ENCODE assay signal across 33 cellular contexts in the genomic region with DNA sequence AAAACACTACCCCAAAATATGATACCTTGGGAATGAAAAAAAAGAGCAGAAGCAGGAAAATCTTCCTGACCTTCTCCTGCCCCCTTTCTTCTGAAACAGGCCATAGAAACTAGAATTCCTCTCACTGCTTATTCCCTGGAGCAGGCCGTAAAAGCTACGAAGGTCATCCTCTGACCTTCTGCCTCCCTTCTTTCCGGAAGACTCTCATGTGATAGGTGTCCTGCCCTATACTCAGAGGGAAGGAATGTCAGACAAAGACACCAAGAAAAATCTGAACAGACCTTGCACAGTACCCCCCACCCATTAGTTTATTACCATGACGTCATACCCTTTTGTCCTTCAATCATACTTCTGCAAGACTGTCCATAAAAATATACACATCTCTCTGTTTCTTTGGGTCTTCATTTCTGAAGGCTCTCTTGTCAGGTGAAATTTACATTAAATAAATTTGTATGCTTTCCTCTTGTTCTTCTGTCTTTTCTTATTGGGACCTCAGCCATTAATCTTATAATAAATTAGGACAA.
"Had no signal": no experiment of that assay in that cellular context is flagged by ENCODE, and none has a peak within 500 bp of the region (broad histone marks: within the 10 kb centered on the region; RNA-seq: fewer than 3 reads in every experiment).

No MANE protein-coding gene starts in this region.

- H3K4me3 Mint-ChIP-seq: activated B cell treated with CpG ODN at 0.5 μM for 24 hours; activated CD8-positive, alpha-beta T cell treated with anti-CD3 and anti-CD28 coated beads for 36 hours; activated naive CD4-positive, alpha-beta T cell treated with anti-CD3 and anti-CD28 coated beads for 36 hours; activated naive CD8-positive, alpha-beta T cell treated with anti-CD3 and anti-CD28 coated beads, Interleukin-2, amount 10 ng/mL, durations not matched to agents 7 days and 5 days; activated T-cell treated with anti-CD3 and anti-CD28 coated beads, Interleukin-2, amount 50 U/mL, for 4 hours; activated T-helper 17 cell treated with anti-CD3 and anti-CD28 coated beads, Interleukin-2, amount 50 U/mL, for 72 hours; brain; T-helper 17 cell; T-helper 2 cell treated with Interferon-gamma antibody and Interleukin-4, amounts not matched to agents 5 μg/mL and 100 μg/mL, for 36 hours had no signal

- H3K36me3 Mint-ChIP-seq: activated naive CD4-positive, alpha-beta T cell treated with anti-CD3 and anti-CD28 coated beads, Interleukin-2, amount 50 U/mL, for 72 hours; activated naive CD8-positive, alpha-beta T cell treated with anti-CD3 and anti-CD28 coated beads, Interleukin-2, amount 10 ng/mL, durations not matched to agents 7 days and 5 days; brain had no signal

- H3K4me1 Mint-ChIP-seq: activated B cell treated with CpG ODN at 0.5 μM for 24 hours; activated naive CD8-positive, alpha-beta T cell treated with anti-CD3 and anti-CD28 coated beads, Interleukin-2, amount 10 ng/mL, durations not matched to agents 7 days and 5 days; activated T-helper 17 cell treated with anti-CD3 and anti-CD28 coated beads, Interleukin-2, amount 50 U/mL, for 72 hours; T-helper 17 cell had no signal

- H3K36me3 ChIP-seq: ascending aorta, cardiac muscle cell, colonic mucosa, esophagus muscularis mucosa, gastrocnemius medialis, heart left ventricle, WERI-Rb-1 had no signal

- H3K4me3 ChIP-seq: ascending aorta, breast epithelium, cardiac muscle cell, colonic mucosa, esophagus muscularis mucosa, gastrocnemius medialis, heart left ventricle had no signal

- H3K9me3 ChIP-seq: ascending aorta, colonic mucosa, gastrocnemius medialis had no signal

- ATAC-seq: activated CD4-positive, CD25-positive, alpha-beta regulatory T cell treated with anti-CD3 and anti-CD28 coated beads, Interleukin-2, amount 50 U/mL, for 24 hours; activated CD8-positive, alpha-beta T cell treated with anti-CD3 and anti-CD28 coated beads for 36 hours; activated naive CD4-positive, alpha-beta T cell treated with anti-CD3 and anti-CD28 coated beads, Interleukin-2, amount 50 U/mL, for 72 hours; activated T-cell treated with anti-CD3 and anti-CD28 coated beads, Interleukin-2, amount 50 U/mL, for 4 hours; activated T-helper 17 cell treated with anti-CD3 and anti-CD28 coated beads, Interleukin-2, amount 50 U/mL, for 72 hours; foreskin keratinocyte; gastrocnemius medialis; heart left ventricle; T-helper 17 cell had no signal

- DNase-seq: activated B cell treated with CpG ODN at 0.5 μM for 24 hours; activated CD4-positive, alpha-beta T cell treated with anti-CD3 and anti-CD28 coated beads for 48 hours; activated CD4-positive, alpha-beta T cell treated with anti-CD3 and anti-CD28 coated beads, Interleukin-2, amount 50 U/mL, for 1 hour; activated CD4-positive, alpha-beta T cell treated with anti-CD3 and anti-CD28 coated beads, Interleukin-2, amount 50 U/mL, for 48 hours; activated CD8-positive, alpha-beta memory T cell treated with anti-CD3 and anti-CD28 coated beads for 24 hours; activated CD8-positive, alpha-beta T cell treated with anti-CD3 and anti-CD28 coated beads for 36 hours; activated effector memory CD4-positive, alpha-beta T cell treated with Interleukin-2 at 50 U/mL for 16 hours; activated gamma-delta T cell treated with Interleukin-2 at 50 U/mL for 16 hours; activated naive CD4-positive, alpha-beta T cell treated with anti-CD3 and anti-CD28 coated beads for 36 hours; activated naive CD8-positive, alpha-beta T cell treated with anti-CD3 and anti-CD28 coated beads, Interleukin-2, amount 10 ng/mL, durations not matched to agents 7 days and 5 days; activated T-cell treated with anti-CD3 and anti-CD28 coated beads, Interleukin-2, amount 50 U/mL, for 4 hours; central memory CD4-positive, alpha-beta T cell; cerebellar nuclear complex; colonic mucosa; effector memory CD4-positive, alpha-beta T cell; erythroblast; foreskin keratinocyte; gastrocnemius medialis; glutamatergic neuron; heart left ventricle; T-helper 1 cell; T-helper 17 cell; T1000; WERI-Rb-1 had no signal

- H3K9me3 Mint-ChIP-seq: activated B cell treated with CpG ODN at 0.5 μM for 24 hours; activated naive CD8-positive, alpha-beta T cell treated with anti-CD3 and anti-CD28 coated beads, Interleukin-2, amount 10 ng/mL, durations not matched to agents 7 days and 5 days; activated T-cell treated with anti-CD3 and anti-CD28 coated beads, Interleukin-2, amount 50 U/mL, for 4 hours; activated T-helper 17 cell treated with anti-CD3 and anti-CD28 coated beads, Interleukin-2, amount 50 U/mL, for 72 hours; T-helper 2 cell treated with Interferon-gamma antibody and Interleukin-4, amounts not matched to agents 5 μg/mL and 100 μg/mL, for 36 hours had no signal

- H3K27me3 Mint-ChIP-seq: activated B cell treated with CpG ODN at 0.5 μM for 24 hours; activated CD8-positive, alpha-beta T cell treated with anti-CD3 and anti-CD28 coated beads for 36 hours; activated naive CD8-positive, alpha-beta T cell treated with anti-CD3 and anti-CD28 coated beads, Interleukin-2, amount 10 ng/mL, durations not matched to agents 7 days and 5 days; activated T-helper 17 cell treated with anti-CD3 and anti-CD28 coated beads, Interleukin-2, amount 50 U/mL, for 72 hours; brain; T-helper 17 cell had no signal

- H3K27me3 ChIP-seq: ascending aorta, cardiac muscle cell, colonic mucosa, esophagus muscularis mucosa, foreskin keratinocyte, gastrocnemius medialis, heart left ventricle had no signal

- H3K27ac Mint-ChIP-seq: activated B cell treated with CpG ODN at 0.5 μM for 24 hours; activated CD8-positive, alpha-beta T cell treated with anti-CD3 and anti-CD28 coated beads for 36 hours; activated naive CD4-positive, alpha-beta T cell treated with anti-CD3 and anti-CD28 coated beads for 36 hours; activated naive CD4-positive, alpha-beta T cell treated with anti-CD3 and anti-CD28 coated beads, Interleukin-2, amount 50 U/mL, for 72 hours; activated naive CD8-positive, alpha-beta T cell treated with anti-CD3 and anti-CD28 coated beads, Interleukin-2, amount 10 ng/mL, durations not matched to agents 7 days and 5 days; activated T-helper 17 cell treated with anti-CD3 and anti-CD28 coated beads, Interleukin-2, amount 50 U/mL, for 72 hours; T-helper 17 cell; T-helper 2 cell treated with Interferon-gamma antibody and Interleukin-4, amounts not matched to agents 5 μg/mL and 100 μg/mL, for 36 hours had no signal

- H3K4me1 ChIP-seq: ascending aorta, breast epithelium, colonic mucosa, esophagus muscularis mucosa, foreskin keratinocyte, gastrocnemius medialis, heart left ventricle had no signal

- H3K27ac ChIP-seq: ascending aorta, breast epithelium, cardiac muscle cell, colonic mucosa, esophagus muscularis mucosa, foreskin keratinocyte, gastrocnemius medialis, heart left ventricle, WERI-Rb-1 had no signal
